Comparison of ENCODE assay signal across 1 cellular context in genomic region chr9:75084081-75084672, GRCh38.
TF ChIP-seq lines count a peak whose summit lies in the region.

No MANE protein-coding gene starts in this region.

TF ChIP-seq in endothelial cell of umbilical vein, 7 proteins besides CTCF, POLR2A, EP300 and RAD21:
- TF ChIP-seq MYC (IDR thresholded peaks at IDR 0.05; ENCODE audit: low read depth, low read length) (no peak), MAX (IDR thresholded peaks at IDR 0.05; ENCODE audit: insufficient read depth, insufficient read length) (no peak), JUN (IDR thresholded peaks at IDR 0.05; ENCODE audit: borderline replicate concordance, insufficient read depth, insufficient read length, low read depth) (no peak), POLR2AphosphoS5 (IDR thresholded peaks at IDR 0.05; ENCODE audit: insufficient read depth, low read depth, low read length) (no peak), GATA2 (IDR thresholded peaks at IDR 0.05; ENCODE audit: insufficient read depth, insufficient read length, low read depth, low read length) (no peak), EZH2 (IDR thresholded peaks at IDR 0.05; ENCODE audit: borderline replicate concordance, low read depth, low read length, severe bottlenecking) (no peak), FOS (IDR thresholded peaks at IDR 0.05; ENCODE audit: borderline replicate concordance, insufficient read depth, low read length) (no peak)
